In genomic region chr11:59173964-59174663, GRCh38 we compare ENCODE assay signal across 1 cellular context.
TF ChIP-seq lines count a peak whose summit lies in the region.

No MANE protein-coding gene starts in this region.

TF ChIP-seq in GM12878, 131 proteins besides CTCF, POLR2A, EP300 and RAD21 (continued from another document):
- TF ChIP-seq PRDM15 (CRISPR knock-in tag; IDR thresholded peaks at IDR 0.05) (no peak), RB1 (IDR thresholded peaks at IDR 0.05; ENCODE audit: borderline replicate concordance) (no peak), SPI1 (IDR thresholded peaks at IDR 0.05; ENCODE audit: borderline replicate concordance, insufficient read depth, low read depth, low read length) (no peak), CBFB (IDR thresholded peaks at IDR 0.05; ENCODE audit: low read depth) (0 out of 2 replicates have a peak, but pooled peaks have one; percentile 13), HCFC1 (IDR thresholded peaks at IDR 0.05; ENCODE audit: low read length) (no peak), GATAD2B (conservative IDR thresholded peaks at IDR 0.05; ENCODE audit: low read depth) (peak; percentile 22; the same call in 1 of the 2 replicates), TCF12 (IDR thresholded peaks at IDR 0.05; ENCODE audit: low read depth, low read length) (peak; percentile 39; the same call in 1 of the 2 replicates), MAX (IDR thresholded peaks at IDR 0.05; ENCODE audit: low read depth, low read length) (no peak), SREBF2 (IDR thresholded peaks at IDR 0.05; ENCODE audit: low read length) (no peak), CBX5 (IDR thresholded peaks at IDR 0.05; ENCODE audit: low read depth) (no peak), YY1 (IDR thresholded peaks at IDR 0.05; ENCODE audit: low read depth, low read length) (no peak), NFXL1 (IDR thresholded peaks at IDR 0.05; ENCODE audit: borderline replicate concordance) (no peak), IRF4 (IDR thresholded peaks at IDR 0.05; ENCODE audit: low read depth, low read length) (no peak), SRF (IDR thresholded peaks at IDR 0.05; ENCODE audit: low read depth in 2 of 2, low read length in 2 of 2) (no peak), ZNF217 (IDR thresholded peaks at IDR 0.05) (no peak), ZNF24 (IDR thresholded peaks at IDR 0.05) (peak; percentile 84), RBBP5 (conservative IDR thresholded peaks at IDR 0.05) (no peak), MYB (IDR thresholded peaks at IDR 0.05; ENCODE audit: borderline replicate concordance, low read depth, low read length) (no peak), IKZF1 (conservative IDR thresholded peaks at IDR 0.05) (peak; percentile 85), ZBED1 (IDR thresholded peaks at IDR 0.05; ENCODE audit: borderline replicate concordance) (no peak)
- TF ChIP-seq, protein P1, sequence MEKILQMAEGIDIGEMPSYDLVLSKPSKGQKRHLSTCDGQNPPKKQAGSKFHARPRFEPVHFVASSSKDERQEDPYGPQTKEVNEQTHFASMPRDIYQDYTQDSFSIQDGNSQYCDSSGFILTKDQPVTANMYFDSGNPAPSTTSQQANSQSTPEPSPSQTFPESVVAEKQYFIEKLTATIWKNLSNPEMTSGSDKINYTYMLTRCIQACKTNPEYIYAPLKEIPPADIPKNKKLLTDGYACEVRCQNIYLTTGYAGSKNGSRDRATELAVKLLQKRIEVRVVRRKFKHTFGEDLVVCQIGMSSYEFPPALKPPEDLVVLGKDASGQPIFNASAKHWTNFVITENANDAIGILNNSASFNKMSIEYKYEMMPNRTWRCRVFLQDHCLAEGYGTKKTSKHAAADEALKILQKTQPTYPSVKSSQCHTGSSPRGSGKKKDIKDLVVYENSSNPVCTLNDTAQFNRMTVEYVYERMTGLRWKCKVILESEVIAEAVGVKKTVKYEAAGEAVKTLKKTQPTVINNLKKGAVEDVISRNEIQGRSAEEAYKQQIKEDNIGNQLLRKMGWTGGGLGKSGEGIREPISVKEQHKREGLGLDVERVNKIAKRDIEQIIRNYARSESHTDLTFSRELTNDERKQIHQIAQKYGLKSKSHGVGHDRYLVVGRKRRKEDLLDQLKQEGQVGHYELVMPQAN (conservative IDR thresholded peaks at IDR 0.05), result no peak; the same call in none of the 2 replicates
